In genomic region chr1:157523774-157524501, GRCh38 we compare ENCODE assay signal across 13 cellular contexts. TPM values are rescaled to one million over a fixed set of nuclear protein-coding genes. Genes with fewer than 3 reads are reported as not detected.
DNase-seq lines count a peak whose midpoint lies in the region; ATAC-seq and TF ChIP-seq lines count a peak whose summit lies in the region.
"Had no signal": no experiment of that assay in that cellular context is flagged by ENCODE, and none has a peak within 500 bp of the region (broad histone marks: within the 10 kb centered on the region; RNA-seq: fewer than 3 reads in every experiment).

No MANE protein-coding gene starts in this region.

- H3K27me3 ChIP-seq in transverse colon, result no peaks in the 10 kb centered on the region
- H3K27me3 ChIP-seq in CD8-positive, alpha-beta T cell (ENCODE audit: insufficient read depth, low read length), result no peaks in the 10 kb centered on the region

- POLR2A ChIA-PET in CD8-positive, alpha-beta T cell (lab: Charles Lee), result no interaction called here

- H3K9me3 Mint-ChIP-seq in activated naive CD4-positive, alpha-beta T cell treated with anti-CD3 and anti-CD28 coated beads, Interleukin-2, amount 10 ng/mL, durations not matched to agents 7 days and 5 days, result no peaks in the 10 kb centered on the region
- H3K9me3 Mint-ChIP-seq in CD8-positive, alpha-beta T cell, result no peaks in the 10 kb centered on the region
- H3K9me3 Mint-ChIP-seq in nephron progenitor cell, result no peaks in the 10 kb centered on the region

- TF ChIP-seq POLR2A in transverse colon (IDR thresholded peaks at IDR 0.05), result no peak

- WGBS in transverse colon (ENCODE audit: low coverage in 1 of 2), 2 donors, result 62 to 72% methylated on average over 4 to 5 of the region's 5 CpGs

- H3K4me3 Mint-ChIP-seq in activated naive CD4-positive, alpha-beta T cell treated with anti-CD3 and anti-CD28 coated beads, Interleukin-2, amount 10 ng/mL, durations not matched to agents 7 days and 5 days, result no peak overlapping the region
- no peak overlapping the region for H3K4me3 Mint-ChIP-seq in CD8-positive, alpha-beta T cell
- no peak overlapping the region for H3K4me3 Mint-ChIP-seq in nephron progenitor cell

- H3K4me1 Mint-ChIP-seq in activated naive CD4-positive, alpha-beta T cell treated with anti-CD3 and anti-CD28 coated beads, Interleukin-2, amount 10 ng/mL, durations not matched to agents 7 days and 5 days, result peaks cover 17% of the 10 kb centered on the region
- H3K4me1 Mint-ChIP-seq in CD8-positive, alpha-beta T cell (ENCODE audit: low read depth), result no peaks in the 10 kb centered on the region
- no peaks in the 10 kb centered on the region for H3K4me1 Mint-ChIP-seq in nephron progenitor cell

- no peak for DNase-seq in activated naive CD4-positive, alpha-beta T cell treated with anti-CD3 and anti-CD28 coated beads, Interleukin-2, amount 10 ng/mL, durations not matched to agents 7 days and 5 days
- no peak for DNase-seq in activated naive CD4-positive, alpha-beta T cell treated with anti-CD3 and anti-CD28 coated beads, Interleukin-2, amount 50 U/mL, for 16 hours
- DNase-seq in transverse colon (peak; percentile 62), nephron progenitor cell (no peak), caudate nucleus (lab: John Stamatoyannopoulos, UW) (no peak)
- no peak for DNase-seq in CD8-positive, alpha-beta T cell
- DNase-seq: activated CD8-positive, alpha-beta memory T cell treated with anti-CD3 and anti-CD28 coated beads for 24 hours; NCI-H1436 had no signal

- peak overlapping the region; percentile 2 for H3K27ac Mint-ChIP-seq in activated naive CD4-positive, alpha-beta T cell treated with anti-CD3 and anti-CD28 coated beads, Interleukin-2, amount 10 ng/mL, durations not matched to agents 7 days and 5 days
- H3K27ac Mint-ChIP-seq in CD8-positive, alpha-beta T cell, result no peak overlapping the region
- no peak overlapping the region for H3K27ac Mint-ChIP-seq in nephron progenitor cell

- peak; percentile 79 for ATAC-seq in GM21786 (IDR thresholded peaks at IDR 0.05; ENCODE audit: unreplicated experiment)
- peak; percentile 76 for ATAC-seq in HG03460 (IDR thresholded peaks at IDR 0.05; ENCODE audit: unreplicated experiment)
- no peak for ATAC-seq in CD8-positive, alpha-beta T cell

- H3K27me3 Mint-ChIP-seq in activated naive CD4-positive, alpha-beta T cell treated with anti-CD3 and anti-CD28 coated beads, Interleukin-2, amount 10 ng/mL, durations not matched to agents 7 days and 5 days, result peaks cover 10% of the 10 kb centered on the region
- H3K27me3 Mint-ChIP-seq in CD8-positive, alpha-beta T cell (ENCODE audit: low read depth), result peaks cover 5% of the 10 kb centered on the region
- H3K27me3 Mint-ChIP-seq in nephron progenitor cell (ENCODE audit: low read depth, poor library complexity), result peaks cover 7% of the 10 kb centered on the region

- H3K36me3 Mint-ChIP-seq in activated naive CD4-positive, alpha-beta T cell treated with anti-CD3 and anti-CD28 coated beads, Interleukin-2, amount 10 ng/mL, durations not matched to agents 7 days and 5 days, result no peaks in the 10 kb centered on the region
- no peaks in the 10 kb centered on the region for H3K36me3 Mint-ChIP-seq in CD8-positive, alpha-beta T cell
- H3K36me3 Mint-ChIP-seq in nephron progenitor cell (ENCODE audit: low read depth), result no peaks in the 10 kb centered on the region

- no peaks in the 10 kb centered on the region for H3K4me1 ChIP-seq in transverse colon
- no peaks in the 10 kb centered on the region for H3K4me1 ChIP-seq in CD8-positive, alpha-beta T cell (ENCODE audit: insufficient read depth, low read length)

- H3K9me3 ChIP-seq in transverse colon, result no peaks in the 10 kb centered on the region
- H3K9me3 ChIP-seq in CD8-positive, alpha-beta T cell (ENCODE audit: low read length), result no peaks in the 10 kb centered on the region

- CTCF ChIA-PET in activated naive CD4-positive, alpha-beta T cell treated with anti-CD3 and anti-CD28 coated beads, Interleukin-2, amount 10 ng/mL, durations not matched to agents 7 days and 5 days (lab: Charles Lee), result no interaction called here
- CTCF ChIA-PET in CD8-positive, alpha-beta T cell (lab: Charles Lee), result no interaction called here

- no peak for TF ChIP-seq EP300 in transverse colon (IDR thresholded peaks at IDR 0.05; ENCODE audit: low read depth)

- H3K4me3 ChIP-seq in transverse colon, result no peak overlapping the region
- no peak overlapping the region for H3K4me3 ChIP-seq in CD8-positive, alpha-beta T cell (ENCODE audit: low read depth, low read length)

- H3K36me3 ChIP-seq in transverse colon, result no peaks in the 10 kb centered on the region
- no peaks in the 10 kb centered on the region for H3K36me3 ChIP-seq in CD8-positive, alpha-beta T cell (ENCODE audit: insufficient read depth, low read length)

- TF ChIP-seq CTCF in transverse colon (IDR thresholded peaks at IDR 0.05) (no peak), nephron progenitor cell (IDR thresholded peaks at IDR 0.05) (no peak)
- no peak for TF ChIP-seq CTCF in CD8-positive, alpha-beta T cell (IDR thresholded peaks at IDR 0.05)

- in situ Hi-C loops in transverse colon (cut with MboI; ENCODE audit: low pct_ligation_motif_present in 1 of 4, low pct_unique_long_range_greater_than_20kb in 1 of 4, low sequenced_read_pairs in 3 of 4), result no loop called here

- H3K27ac ChIP-seq in transverse colon (peak overlapping the region in 2 of 4 donors; percentile 12 to 46), caudate nucleus (ENCODE audit: low read depth, low read length) (no peak overlapping the region)
- H3K27ac ChIP-seq in CD8-positive, alpha-beta T cell (ENCODE audit: low read depth, low read length), result no peak overlapping the region

- intact Hi-C loops in transverse colon (cut with DNase I; ENCODE audit: low total_unique reads), result no loop called here
- intact Hi-C loops in CD8-positive, alpha-beta T cell (cut with DNase I, micrococcal nuclease), result no loop called here

RNA-seq across cellular contexts. Expression of gene FCRL5, which starts 28.4 kb away (rescaled TPM):
- 10 to 100 TPM in 1 of 4 donors, 1 to 10 TPM in 2, under 1 TPM in 1; 0.20 to 28.7 (median 1.2) TPM for total RNA-seq in transverse colon
- total RNA-seq in CD8-positive, alpha-beta T cell, result under 1 TPM; 0.60 to 0.64 TPM
- total RNA-seq: A673; lung microvascular endothelial cell; T-helper 1 cell treated with Interleukin-12 subunit alpha and Interleukin-12 subunit beta and Interleukin-4 antibody, amounts not matched to agents 30 ng/mL and 1 ng/mL, for 36 hours had no signal
